ENCODE assay signal across 31 cellular contexts in genomic region chr7:71753236-71753635, GRCh38.
"Had no signal": no experiment of that assay in that cellular context is flagged by ENCODE, and none has a peak within 500 bp of the region (broad histone marks: within the 10 kb centered on the region; RNA-seq: fewer than 3 reads in every experiment).

No MANE protein-coding gene starts in this region.

- H3K4me1 Mint-ChIP-seq: activated CD4-positive, alpha-beta memory T cell treated with anti-CD3 and anti-CD28 coated beads, Interleukin-2, amount 10 ng/mL, durations not matched to agents 7 days and 5 days; activated CD4-positive, alpha-beta T cell treated with anti-CD3 and anti-CD28 coated beads, Interleukin-2, amount 10 ng/mL, durations not matched to agents 7 days and 5 days; activated CD8-positive, alpha-beta memory T cell treated with anti-CD3 and anti-CD28 coated beads, Interleukin-2, amount 10 ng/mL, durations not matched to agents 7 days and 5 days; activated naive CD4-positive, alpha-beta T cell treated with anti-CD3 and anti-CD28 coated beads, Interleukin-2, amount 50 U/mL, for 24 hours; activated naive CD8-positive, alpha-beta T cell treated with anti-CD3 and anti-CD28 coated beads for 36 hours; activated naive CD8-positive, alpha-beta T cell treated with anti-CD3 and anti-CD28 coated beads, Interleukin-2, amount 50 U/mL, for 24 hours had no signal

- H3K4me1 ChIP-seq: adrenal gland, breast epithelium, colonic mucosa had no signal

- H3K27me3 ChIP-seq: colonic mucosa had no signal

- H3K27me3 Mint-ChIP-seq: activated CD4-positive, alpha-beta memory T cell treated with anti-CD3 and anti-CD28 coated beads, Interleukin-2, amount 10 ng/mL, durations not matched to agents 7 days and 5 days; activated CD4-positive, alpha-beta T cell treated with anti-CD3 and anti-CD28 coated beads, Interleukin-2, amount 10 ng/mL, durations not matched to agents 7 days and 5 days; activated CD8-positive, alpha-beta memory T cell treated with anti-CD3 and anti-CD28 coated beads, Interleukin-2, amount 10 ng/mL, durations not matched to agents 7 days and 5 days had no signal

- H3K36me3 Mint-ChIP-seq: activated CD8-positive, alpha-beta memory T cell treated with anti-CD3 and anti-CD28 coated beads, Interleukin-2, amount 10 ng/mL, durations not matched to agents 7 days and 5 days; activated naive CD4-positive, alpha-beta T cell treated with anti-CD3 and anti-CD28 coated beads, Interleukin-2, amount 50 U/mL, for 24 hours; activated naive CD8-positive, alpha-beta T cell treated with anti-CD3 and anti-CD28 coated beads for 36 hours had no signal

- H3K4me3 ChIP-seq: adrenal gland, body of pancreas, breast epithelium, cardiac muscle cell, colonic mucosa, esophagus squamous epithelium, gastroesophageal sphincter, heart right ventricle had no signal

- ATAC-seq: activated CD8-positive, alpha-beta memory T cell treated with anti-CD3 and anti-CD28 coated beads, Interleukin-2, amount 10 ng/mL, durations not matched to agents 7 days and 5 days; activated naive CD8-positive, alpha-beta T cell treated with anti-CD3 and anti-CD28 coated beads, Interleukin-2, amount 50 U/mL, for 24 hours; body of pancreas; gastroesophageal sphincter; heart right ventricle had no signal

- H3K4me3 Mint-ChIP-seq: activated CD4-positive, alpha-beta memory T cell treated with anti-CD3 and anti-CD28 coated beads, Interleukin-2, amount 10 ng/mL, durations not matched to agents 7 days and 5 days; activated CD4-positive, alpha-beta T cell treated with anti-CD3 and anti-CD28 coated beads, Interleukin-2, amount 10 ng/mL, durations not matched to agents 7 days and 5 days; activated CD8-positive, alpha-beta memory T cell treated with anti-CD3 and anti-CD28 coated beads, Interleukin-2, amount 10 ng/mL, durations not matched to agents 7 days and 5 days; activated naive CD4-positive, alpha-beta T cell treated with anti-CD3 and anti-CD28 coated beads for 36 hours; activated naive CD4-positive, alpha-beta T cell treated with anti-CD3 and anti-CD28 coated beads, Interleukin-2, amount 50 U/mL, for 24 hours; activated naive CD8-positive, alpha-beta T cell treated with anti-CD3 and anti-CD28 coated beads for 36 hours; activated naive CD8-positive, alpha-beta T cell treated with anti-CD3 and anti-CD28 coated beads, Interleukin-2, amount 50 U/mL, for 24 hours; activated T-helper 1 cell treated with anti-CD3 and anti-CD28 coated beads, Interleukin-12 subunit alpha, Interleukin-12 subunit beta, Interleukin-2, Interleukin-4 antibody, amounts not matched to agents 30 ng/mL and 10 ng/mL and 1 ng/mL, durations not matched to agents 14 hours and 24 hours and 36 hours had no signal

- H3K36me3 ChIP-seq: adrenal gland, breast epithelium, cardiac muscle cell, colonic mucosa, esophagus squamous epithelium, gastroesophageal sphincter, heart right ventricle had no signal

- H3K27ac ChIP-seq: adrenal gland, body of pancreas, breast epithelium, cardiac muscle cell, colonic mucosa, epithelial cell of prostate, esophagus squamous epithelium, gastroesophageal sphincter, heart right ventricle had no signal

- H3K27ac Mint-ChIP-seq: activated CD4-positive, alpha-beta memory T cell treated with anti-CD3 and anti-CD28 coated beads, Interleukin-2, amount 10 ng/mL, durations not matched to agents 7 days and 5 days; activated CD4-positive, alpha-beta T cell treated with anti-CD3 and anti-CD28 coated beads, Interleukin-2, amount 10 ng/mL, durations not matched to agents 7 days and 5 days; activated CD8-positive, alpha-beta memory T cell treated with anti-CD3 and anti-CD28 coated beads, Interleukin-2, amount 10 ng/mL, durations not matched to agents 7 days and 5 days; activated naive CD4-positive, alpha-beta T cell treated with anti-CD3 and anti-CD28 coated beads for 36 hours; activated naive CD4-positive, alpha-beta T cell treated with anti-CD3 and anti-CD28 coated beads, Interleukin-2, amount 50 U/mL, for 24 hours; activated naive CD8-positive, alpha-beta T cell treated with anti-CD3 and anti-CD28 coated beads for 36 hours; activated naive CD8-positive, alpha-beta T cell treated with anti-CD3 and anti-CD28 coated beads, Interleukin-2, amount 50 U/mL, for 24 hours; activated T-helper 1 cell treated with anti-CD3 and anti-CD28 coated beads, Interleukin-12 subunit alpha, Interleukin-12 subunit beta, Interleukin-2, Interleukin-4 antibody, amounts not matched to agents 30 ng/mL and 10 ng/mL and 1 ng/mL, durations not matched to agents 14 hours and 24 hours and 36 hours; activated T-helper 2 cell treated with anti-CD3 and anti-CD28 coated beads, Interferon-gamma antibody, Interleukin-2, Interleukin-4, amounts not matched to agents 10 μg/mL and 5 μg/mL and 100 μg/mL, durations not matched to agents 14 hours and 24 hours and 36 hours had no signal

- H3K9me3 ChIP-seq: colonic mucosa had no signal

- DNase-seq: activated CD4-positive, alpha-beta memory T cell treated with anti-CD3 and anti-CD28 coated beads, Interleukin-2, amount 10 ng/mL, durations not matched to agents 7 days and 5 days; activated CD4-positive, alpha-beta T cell treated with anti-CD3 and anti-CD28 coated beads for 1 hour; activated CD4-positive, alpha-beta T cell treated with anti-CD3 and anti-CD28 coated beads for 4 hours; activated CD4-positive, alpha-beta T cell treated with anti-CD3 and anti-CD28 coated beads, Interleukin-2, amount 10 ng/mL, durations not matched to agents 7 days and 5 days; activated CD4-positive, alpha-beta T cell treated with anti-CD3 and anti-CD28 coated beads, Interleukin-2, amount 50 U/mL, for 4 hours; activated CD8-positive, alpha-beta memory T cell treated with anti-CD3 and anti-CD28 coated beads, Interleukin-2, amount 10 ng/mL, durations not matched to agents 7 days and 5 days; activated CD8-positive, alpha-beta memory T cell treated with anti-CD3 and anti-CD28 coated beads, Interleukin-2, amount 50 U/mL, for 4 hours; activated effector memory CD4-positive, alpha-beta T cell treated with anti-CD3 and anti-CD28 coated beads, Interleukin-2, amount 50 U/mL, for 16 hours; activated naive CD4-positive, alpha-beta T cell treated with anti-CD3 and anti-CD28 coated beads for 36 hours; activated naive CD8-positive, alpha-beta T cell treated with anti-CD3 and anti-CD28 coated beads for 36 hours; activated naive CD8-positive, alpha-beta T cell treated with anti-CD3 and anti-CD28 coated beads, Interleukin-2, amount 50 U/mL, for 24 hours; activated T-cell treated with anti-CD3 and anti-CD28 coated beads, Interleukin-2, amount 50 U/mL, for 1 hour; activated T-cell treated with anti-CD3 and anti-CD28 coated beads, Interleukin-2, amount 50 U/mL, for 48 hours; adrenal gland; amygdala; body of pancreas; central memory CD4-positive, alpha-beta T cell; cerebellar nuclear complex; colonic mucosa; effector CD8-positive, alpha-beta T cell; esophagus squamous epithelium; foreskin melanocyte; heart right ventricle; T-helper 2 cell had no signal
